In the genomic region with DNA sequence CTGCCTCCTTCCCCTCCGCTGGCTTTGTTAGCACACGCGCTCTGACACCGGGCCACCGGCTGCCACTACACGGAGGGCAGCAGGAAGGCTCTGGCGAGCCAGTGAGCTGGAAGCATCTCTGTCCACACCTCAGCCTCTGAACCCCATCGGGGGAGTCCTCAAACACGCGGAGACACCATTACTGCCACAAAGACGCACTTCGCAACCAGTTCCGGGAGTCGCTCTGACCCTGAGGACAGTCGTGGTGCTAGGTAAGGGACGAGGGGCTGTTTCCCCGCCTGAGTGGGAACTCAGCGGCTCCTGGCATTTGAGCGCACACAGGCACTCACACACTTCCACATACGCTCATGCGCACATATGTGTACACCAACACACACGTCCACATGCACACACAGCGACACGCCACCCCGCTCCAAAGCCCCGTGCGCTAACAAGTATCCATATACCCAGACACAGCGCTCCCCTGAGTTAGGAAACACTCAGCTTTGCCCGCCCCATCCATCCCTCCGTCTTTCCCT, we compare ENCODE assay signal across 8 cellular contexts.
DNase-seq lines count a peak whose midpoint lies in the region; ATAC-seq and TF ChIP-seq lines count a peak whose summit lies in the region.

No MANE protein-coding gene starts in this region.

- H3K4me3 ChIP-seq in ACC112 (ENCODE audit: low read depth, low read length), result peak overlapping the region; percentile 100
- H3K4me3 ChIP-seq in NT2/D1 (ENCODE audit: insufficient read length, low read depth), result peak overlapping the region; percentile 98
- H3K4me3 ChIP-seq in cardiac fibroblast (replicated peaks in 1 of 2; ENCODE audit: low read depth in 2 of 2, low read length in 2 of 2), result peak overlapping the region; percentile 94 to 97
- H3K4me3 ChIP-seq in mesodermal cell (ENCODE audit: extremely low read depth, insufficient read depth, low read length, poor library complexity, severe bottlenecking), result peak overlapping the region; percentile 90
- H3K4me3 ChIP-seq in uterus, result peak overlapping the region; percentile 64 to 86

- peak overlapping the region; percentile 99 for H3K9ac ChIP-seq in NT2/D1 (ENCODE audit: insufficient read length, low read depth)

- no peak for TF ChIP-seq CTCF in cardiac fibroblast (IDR thresholded peaks at IDR 0.05; ENCODE audit: low read depth, low read length)
- no peak for TF ChIP-seq CTCF in uterus (IDR thresholded peaks at IDR 0.05)

- intact Hi-C loops in uterus (cut with DNase I; ENCODE audit: low total_unique reads), result no loop called here

- H3K36me3 ChIP-seq in ACC112 (ENCODE audit: insufficient read depth, low read length) (peaks cover 13% of the 10 kb centered on the region), NT2/D1 (ENCODE audit: insufficient read depth, insufficient read length, low read length) (peaks cover 13% of the 10 kb centered on the region), mesodermal cell (ENCODE audit: control insufficient read depth, insufficient read depth, low read length) (peaks cover 2% of the 10 kb centered on the region), uterus (no peaks in the 10 kb centered on the region)

- H3K4me1 ChIP-seq in ACC112 (ENCODE audit: control insufficient read depth, insufficient read depth, low read length, unreplicated experiment), result peaks cover 24% of the 10 kb centered on the region
- H3K4me1 ChIP-seq in NT2/D1 (ENCODE audit: insufficient read depth, insufficient read length), result peaks cover 8% of the 10 kb centered on the region
- H3K4me1 ChIP-seq in mesodermal cell (ENCODE audit: control insufficient read depth, insufficient read depth, low read length, poor library complexity, severe bottlenecking), result peaks cover 7% of the 10 kb centered on the region
- H3K4me1 ChIP-seq in uterus, result no peaks in the 10 kb centered on the region

- H3K27ac ChIP-seq in ACC112 (ENCODE audit: low read depth, low read length) (no peak overlapping the region), mesodermal cell (ENCODE audit: low read depth, low read length, severe bottlenecking) (no peak overlapping the region), uterus (peak overlapping the region in 1 of 2 donors; percentile 86)

- no peak overlapping the region for H2AFZ ChIP-seq in ACC112 (ENCODE audit: low read length, unreplicated experiment)

- peak; percentile 30 for ATAC-seq in GM18505 (IDR thresholded peaks at IDR 0.05; ENCODE audit: unreplicated experiment)
- ATAC-seq in HG02943 (IDR thresholded peaks at IDR 0.05; ENCODE audit: low read depth, unreplicated experiment), result peak; percentile 32

- TF ChIP-seq POLR2A in GM18505 (IDR thresholded peaks at IDR 0.05; ENCODE audit: borderline replicate concordance, extremely low read depth, insufficient read depth, insufficient read length) (no peak), uterus (IDR thresholded peaks at IDR 0.05) (no peak)

- H3K27me3 ChIP-seq in ACC112 (ENCODE audit: insufficient read depth, low read length) (no peaks in the 10 kb centered on the region), NT2/D1 (ENCODE audit: insufficient read depth, insufficient read length) (no peaks in the 10 kb centered on the region), uterus (no peaks in the 10 kb centered on the region)

- H3K9me3 ChIP-seq in NT2/D1 (ENCODE audit: insufficient read depth, low read length) (peaks cover 5% of the 10 kb centered on the region; the same call in 1 of the 2 replicates), mesodermal cell (ENCODE audit: control insufficient read depth, low read length) (no peaks in the 10 kb centered on the region), uterus (no peaks in the 10 kb centered on the region)

- H3K79me2 ChIP-seq in ACC112 (ENCODE audit: control insufficient read depth, insufficient read depth, low read length, unreplicated experiment), result peaks cover 48% of the 10 kb centered on the region

- no peak for DNase-seq in NT2/D1 (ENCODE audit: low read depth, low spot score)
- no peak for DNase-seq in cardiac fibroblast (ENCODE audit: low read depth in 2 of 2)
- DNase-seq in uterus, result no peak
- no peak for DNase-seq in hepatic stellate cell (ENCODE audit: low spot score)

- WGBS in mesodermal cell (ENCODE audit: insufficient coverage in 2 of 2), 2 experiments, result 3 to 5% methylated on average over 19 to 25 of the region's 30 CpGs
